Comparison of ENCODE assay signal across 9 cellular contexts in the genomic region with DNA sequence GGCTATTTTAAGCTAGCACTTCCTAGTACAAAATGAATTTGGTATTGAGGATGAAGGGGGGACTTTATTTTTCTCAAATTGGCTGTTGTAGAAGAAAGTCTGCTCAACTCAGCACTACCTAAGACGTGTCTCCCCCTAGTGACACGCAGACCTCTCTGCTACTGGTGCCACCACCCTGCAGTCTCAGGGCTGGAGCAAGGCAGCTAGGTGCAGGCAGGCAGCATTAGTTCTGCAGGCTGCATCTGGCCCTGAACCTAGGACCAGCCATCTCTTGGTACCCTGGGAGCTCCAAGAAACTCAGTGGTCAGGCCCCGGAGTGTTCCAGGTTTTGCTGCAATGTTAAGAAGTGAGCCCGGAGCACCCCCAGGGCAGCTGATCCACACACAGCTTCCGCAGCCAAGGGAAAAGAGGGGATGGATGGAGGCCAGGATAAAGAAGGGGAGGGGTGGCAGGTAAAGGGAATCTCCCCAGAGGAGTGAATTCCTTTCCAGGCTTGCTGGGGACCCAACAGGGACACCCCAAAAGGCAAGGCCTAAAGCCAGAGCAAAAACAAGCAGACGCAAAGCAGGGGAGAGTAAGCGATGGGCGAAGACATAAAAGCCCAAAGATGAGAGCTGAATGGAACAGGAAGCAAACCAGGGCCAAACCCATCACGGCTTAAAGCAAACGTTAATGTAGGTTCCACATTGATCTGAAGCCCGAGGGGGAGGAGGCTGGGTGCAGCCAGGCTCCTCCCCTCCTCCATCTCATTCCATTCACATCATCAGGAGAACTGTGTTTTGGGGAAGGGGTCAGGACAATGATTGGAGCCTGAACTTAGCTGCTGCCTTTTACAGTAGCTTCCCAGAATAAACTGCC.
DNase-seq lines count a peak whose midpoint lies in the region; ATAC-seq and TF ChIP-seq lines count a peak whose summit lies in the region.
"Had no signal": no experiment of that assay in that cellular context is flagged by ENCODE, and none has a peak within 500 bp of the region (broad histone marks: within the 10 kb centered on the region; RNA-seq: fewer than 3 reads in every experiment).

No MANE protein-coding gene starts in this region.

- no peaks in the 10 kb centered on the region for H3K9me3 ChIP-seq in right cardiac atrium (ENCODE audit: control insufficient read depth, low read length)
- no peaks in the 10 kb centered on the region for H3K9me3 ChIP-seq in testis

- intact Hi-C loops in activated CD8-positive, alpha-beta T cell treated with anti-CD3 and anti-CD28 coated beads for 36 hours (cut with micrococcal nuclease) = no loop called here
- intact Hi-C loops in right cardiac atrium (cut with DNase I) = loop anchor here in 2 of 4 donors (10.0 kb wide), 1 partner anchor 87 kb away; no protein-coding TSS in a partner anchor
- intact Hi-C loops in testis (cut with DNase I; ENCODE audit: low total_unique reads) = no loop called here

- H3K9me3 Mint-ChIP-seq in activated CD8-positive, alpha-beta T cell treated with anti-CD3 and anti-CD28 coated beads for 36 hours = no peaks in the 10 kb centered on the region
- H3K9me3 Mint-ChIP-seq: activated naive CD4-positive, alpha-beta T cell treated with anti-CD3 and anti-CD28 coated beads, Interleukin-2, amount 50 U/mL, for 24 hours had no signal

- POLR2A ChIA-PET in activated CD8-positive, alpha-beta T cell treated with anti-CD3 and anti-CD28 coated beads for 36 hours (lab: Charles Lee) = no interaction called here

- no peak overlapping the region for H3K4me3 ChIP-seq in right cardiac atrium (ENCODE audit: low read length)
- no peak overlapping the region for H3K4me3 ChIP-seq in testis

- no peak overlapping the region for H3K4me3 Mint-ChIP-seq in activated CD8-positive, alpha-beta T cell treated with anti-CD3 and anti-CD28 coated beads for 36 hours
- H3K4me3 Mint-ChIP-seq: activated naive CD4-positive, alpha-beta T cell treated with anti-CD3 and anti-CD28 coated beads, Interleukin-2, amount 50 U/mL, for 24 hours had no signal

- TF ChIP-seq CTCF in activated CD8-positive, alpha-beta T cell treated with anti-CD3 and anti-CD28 coated beads for 36 hours (IDR thresholded peaks at IDR 0.05) = peak; percentile 38
- TF ChIP-seq CTCF in testis (IDR thresholded peaks at IDR 0.05) = peak; percentile 15 to 50 (median 22)

- H3K27me3 ChIP-seq in right cardiac atrium (ENCODE audit: control insufficient read depth, insufficient read depth) = no peaks in the 10 kb centered on the region
- no peaks in the 10 kb centered on the region for H3K27me3 ChIP-seq in testis

- peaks cover 5% of the 10 kb centered on the region for H3K27me3 Mint-ChIP-seq in activated CD8-positive, alpha-beta T cell treated with anti-CD3 and anti-CD28 coated beads for 36 hours

- DNase-seq in NOMO-1 treated with DMSO at 0.1 percent for 48 hours (lab: John Stamatoyannopoulos, UW; ENCODE audit: unreplicated experiment) (peak; percentile 6), NOMO-1 treated with dmso at 0.1 percent for 144 hours (lab: John Stamatoyannopoulos, UW; ENCODE audit: unreplicated experiment) (no peak), right cardiac atrium (no peak), testis (peak; percentile 69), COLO829 (ENCODE audit: low spot score) (no peak)
- peak; percentile 40 for DNase-seq in activated CD8-positive, alpha-beta T cell treated with anti-CD3 and anti-CD28 coated beads for 36 hours
- no peak for DNase-seq in activated naive CD4-positive, alpha-beta T cell treated with anti-CD3 and anti-CD28 coated beads, Interleukin-2, amount 50 U/mL, for 16 hours

- H3K4me1 ChIP-seq in right cardiac atrium (ENCODE audit: control insufficient read depth, insufficient read depth, low read length) (peaks cover 17% of the 10 kb centered on the region), testis (peaks cover 14% of the 10 kb centered on the region)

- WGBS in right cardiac atrium = 65% methylated on average over 11 of the region's 11 CpGs
- WGBS in testis, 2 donors = 75 to 78% methylated on average over 11 of the region's 11 CpGs

- CTCF ChIA-PET in activated CD8-positive, alpha-beta T cell treated with anti-CD3 and anti-CD28 coated beads for 36 hours (lab: Charles Lee) = interaction anchor here (0.9 to 5.1 kb wide), 5 partner anchors 9 to 345 kb away, joined by 3 to 27 read pairs (median 3); no protein-coding TSS in a partner anchor

- no peaks in the 10 kb centered on the region for H3K36me3 ChIP-seq in testis (ENCODE audit: low read depth, missing control alignments)

- no peaks in the 10 kb centered on the region for H3K36me3 Mint-ChIP-seq in activated CD8-positive, alpha-beta T cell treated with anti-CD3 and anti-CD28 coated beads for 36 hours (ENCODE audit: low read depth)
- H3K36me3 Mint-ChIP-seq: activated naive CD4-positive, alpha-beta T cell treated with anti-CD3 and anti-CD28 coated beads, Interleukin-2, amount 50 U/mL, for 24 hours had no signal

- peak overlapping the region; percentile 7 for H3K27ac ChIP-seq in right cardiac atrium (ENCODE audit: low read length)
- no peak overlapping the region for H3K27ac ChIP-seq in testis

- peak; percentile 50 for ATAC-seq in HG03139 (IDR thresholded peaks at IDR 0.05; ENCODE audit: unreplicated experiment)
- ATAC-seq in activated CD8-positive, alpha-beta T cell treated with anti-CD3 and anti-CD28 coated beads for 36 hours = peak; percentile 58
- peak in 1 of 2 donors; percentile 29 for ATAC-seq in right cardiac atrium

- no peak for TF ChIP-seq POLR2A in testis (IDR thresholded peaks at IDR 0.05)

- H3K27ac Mint-ChIP-seq in activated CD8-positive, alpha-beta T cell treated with anti-CD3 and anti-CD28 coated beads for 36 hours = no peak overlapping the region
- H3K27ac Mint-ChIP-seq: activated naive CD4-positive, alpha-beta T cell treated with anti-CD3 and anti-CD28 coated beads, Interleukin-2, amount 50 U/mL, for 24 hours had no signal

- H3K4me1 Mint-ChIP-seq in activated CD8-positive, alpha-beta T cell treated with anti-CD3 and anti-CD28 coated beads for 36 hours (ENCODE audit: low read depth) = peaks cover 7% of the 10 kb centered on the region

Comparison
In these comparisons a context has a peak if more than half of its experiments do, and no peak if none do; other contexts are left out.
1. DNase-seq: peak in NOMO-1 treated with DMSO at 0.1 percent for 48 hours (single experiment), activated CD8-positive, alpha-beta T cell treated with anti-CD3 and anti-CD28 coated beads for 36 hours (single experiment) and testis (single experiment); none in NOMO-1 treated with dmso at 0.1 percent for 144 hours (single experiment), right cardiac atrium (0 of 3), activated naive CD4-positive, alpha-beta T cell treated with anti-CD3 and anti-CD28 coated beads, Interleukin-2, amount 50 U/mL, for 16 hours (single experiment) and COLO829 (single experiment).